ENCODE assay signal across 8 cellular contexts in the genomic region with DNA sequence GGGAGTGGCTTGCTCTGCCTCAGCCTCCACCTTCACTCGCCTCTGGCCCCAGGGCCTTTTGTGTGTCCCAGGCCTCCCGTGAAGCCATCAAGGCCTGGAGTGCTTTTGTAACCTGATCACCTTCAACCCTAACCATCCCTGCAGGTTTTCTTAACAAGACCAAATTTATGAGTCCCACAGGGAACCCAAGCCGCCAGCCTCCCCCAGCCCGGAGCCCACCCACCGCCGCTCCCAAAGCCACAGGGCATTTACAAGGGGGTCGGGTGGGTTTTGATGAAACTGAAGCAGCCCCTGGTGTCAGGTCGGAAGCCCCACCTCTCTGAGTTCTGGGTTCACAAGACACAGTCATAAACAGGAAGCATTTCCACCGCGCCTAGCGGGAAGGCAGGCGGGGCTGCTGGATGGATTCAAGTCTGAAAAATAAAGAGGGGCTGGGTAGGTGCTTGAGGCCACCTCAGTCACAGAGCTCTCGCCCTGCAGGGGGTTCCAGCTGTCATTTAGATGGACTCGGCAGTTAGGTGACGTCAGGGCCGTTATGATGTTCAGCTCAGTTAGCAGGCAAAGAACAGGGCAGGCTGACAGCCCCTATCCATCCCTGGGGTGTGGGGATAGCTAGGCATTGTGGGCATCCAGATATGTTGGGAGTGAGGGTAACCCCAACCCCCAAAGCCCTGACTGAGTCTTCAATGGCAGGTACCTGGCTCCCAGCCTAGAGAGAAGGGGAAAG.
A peak's percentile ranks its signal among the peaks of the same experiment; 100 is the strongest.
DNase-seq lines count a peak whose midpoint lies in the region; ATAC-seq and TF ChIP-seq lines count a peak whose summit lies in the region.
"Had no signal": no experiment of that assay in that cellular context is flagged by ENCODE, and none has a peak within 500 bp of the region (broad histone marks: within the 10 kb centered on the region; RNA-seq: fewer than 3 reads in every experiment).

No MANE protein-coding gene starts in this region.

- DNase-seq in NCI-H748 treated with DMSO at 0.1 percent for 48 hours (lab: John Stamatoyannopoulos, UW): peak; percentile 82
- DNase-seq in activated naive CD8-positive, alpha-beta T cell treated with anti-CD3 and anti-CD28 coated beads, Interleukin-2, amount 50 U/mL, for 24 hours: peak; percentile 6
- no peak for DNase-seq in spleen
- no peak for DNase-seq in HUDEP-2 (lab: John Stamatoyannopoulos, UW; ENCODE audit: unreplicated experiment in 76 of 76)
- no peak for DNase-seq in ascending aorta (ENCODE audit: low spot score in 2 of 2)
- no peak for DNase-seq in PC-9

- H3K4me1 ChIP-seq in spleen (peaks cover 0 to 11% (median 0%) of the 10 kb centered on the region in 6 donors), ascending aorta (no peaks in the 10 kb centered on the region), PC-9 (replicated peaks; ENCODE audit: insufficient read depth) (no peaks in the 10 kb centered on the region)
- H3K4me1 ChIP-seq: gastroesophageal sphincter had no signal

- H3K4me3 ChIP-seq in spleen: no peak overlapping the region
- H3K4me3 ChIP-seq in ascending aorta: no peak overlapping the region
- no peak overlapping the region for H3K4me3 ChIP-seq in PC-9
- H3K4me3 ChIP-seq: gastroesophageal sphincter had no signal

- H3K4me3 Mint-ChIP-seq in activated naive CD8-positive, alpha-beta T cell treated with anti-CD3 and anti-CD28 coated beads, Interleukin-2, amount 50 U/mL, for 24 hours: no peak overlapping the region

- no peak overlapping the region for H2AFZ ChIP-seq in PC-9

- H4K20me1 ChIP-seq in PC-9 (ENCODE audit: insufficient read depth): no peaks in the 10 kb centered on the region

- H3K4me2 ChIP-seq in PC-9: no peak overlapping the region

- no peaks in the 10 kb centered on the region for H3K27me3 Mint-ChIP-seq in activated naive CD8-positive, alpha-beta T cell treated with anti-CD3 and anti-CD28 coated beads, Interleukin-2, amount 50 U/mL, for 24 hours

- TF ChIP-seq CTCF in spleen (IDR thresholded peaks at IDR 0.05 in 8 of 11, conservative IDR thresholded peaks at IDR 0.05 in 3 of 11) (no peak), ascending aorta (IDR thresholded peaks at IDR 0.05) (no peak), PC-9 (conservative IDR thresholded peaks at IDR 0.05) (no peak)

- intact Hi-C loops in spleen (cut with DNase I; ENCODE audit: low total_unique reads) (no loop called here), ascending aorta (cut with DNase I) (no loop called here), PC-9 (cut with micrococcal nuclease; ENCODE audit: unreplicated experiment) (no loop called here)

- TF ChIP-seq POLR2A in spleen (IDR thresholded peaks at IDR 0.05): no peak

- no TSS peak for BruUV-seq in PC-9 (replicated peaks; lab: Mats Ljungman, UMichigan)

- H3K9me3 Mint-ChIP-seq in activated naive CD8-positive, alpha-beta T cell treated with anti-CD3 and anti-CD28 coated beads, Interleukin-2, amount 50 U/mL, for 24 hours: peaks cover 8% of the 10 kb centered on the region

- H3K36me3 ChIP-seq in KOPT-K1 (ENCODE audit: insufficient read depth, low read length): no peaks in the 10 kb centered on the region
- H3K36me3 ChIP-seq in spleen: no peaks in the 10 kb centered on the region
- H3K36me3 ChIP-seq in ascending aorta: no peaks in the 10 kb centered on the region
- no peaks in the 10 kb centered on the region for H3K36me3 ChIP-seq in PC-9 (ENCODE audit: low read depth)
- H3K36me3 ChIP-seq: gastroesophageal sphincter had no signal

- POLR2A ChIA-PET in PC-9 (lab: Charles Lee; ENCODE audit: unreplicated experiment): no interaction called here

- peaks cover 0 to 7% (median 0%) of the 10 kb centered on the region in 7 donors for H3K27me3 ChIP-seq in spleen (replicated peaks in 1 of 7)
- no peaks in the 10 kb centered on the region for H3K27me3 ChIP-seq in ascending aorta
- H3K27me3 ChIP-seq in PC-9 (ENCODE audit: insufficient read depth, low read depth): no peaks in the 10 kb centered on the region
- H3K27me3 ChIP-seq: gastroesophageal sphincter had no signal

- 36 to 55% (median 43%) methylated on average over 12 to 16 of the region's 16 CpGs for WGBS in spleen, 5 donors

- H3K27ac Mint-ChIP-seq in activated naive CD8-positive, alpha-beta T cell treated with anti-CD3 and anti-CD28 coated beads, Interleukin-2, amount 50 U/mL, for 24 hours: no peak overlapping the region

- H3K4me1 Mint-ChIP-seq in activated naive CD8-positive, alpha-beta T cell treated with anti-CD3 and anti-CD28 coated beads, Interleukin-2, amount 50 U/mL, for 24 hours: peaks cover 4% of the 10 kb centered on the region

- H3K9me3 ChIP-seq in KOPT-K1 (ENCODE audit: insufficient read depth, low read length, poor library complexity, severe bottlenecking): peaks cover 16% of the 10 kb centered on the region
- peaks cover 0 to 22% (median 8%) of the 10 kb centered on the region in 8 donors for H3K9me3 ChIP-seq in spleen
- peaks cover 0 to 3% of the 10 kb centered on the region in 2 donors for H3K9me3 ChIP-seq in ascending aorta
- H3K9me3 ChIP-seq in PC-9 (ENCODE audit: insufficient read depth, low read depth): no peaks in the 10 kb centered on the region
- H3K9me3 ChIP-seq: gastroesophageal sphincter had no signal

- CTCF ChIA-PET in PC-9 (lab: Charles Lee): no interaction called here

- no peaks in the 10 kb centered on the region for H3F3A ChIP-seq in PC-9 (ENCODE audit: insufficient read depth, low read depth)

- no peaks in the 10 kb centered on the region for H3K9me2 ChIP-seq in PC-9 (ENCODE audit: insufficient read depth)

- H3K27ac ChIP-seq in KOPT-K1 (ENCODE audit: low read depth, low read length, poor library complexity, severe bottlenecking): peak overlapping the region; percentile 13
- H3K27ac ChIP-seq in spleen: peak overlapping the region in 5 of 8 donors; percentile 13 to 52 (median 47)
- H3K27ac ChIP-seq in ascending aorta: no peak overlapping the region
- no peak overlapping the region for H3K27ac ChIP-seq in PC-9

- H3K36me3 Mint-ChIP-seq in activated naive CD8-positive, alpha-beta T cell treated with anti-CD3 and anti-CD28 coated beads, Interleukin-2, amount 50 U/mL, for 24 hours (ENCODE audit: low read depth): no peaks in the 10 kb centered on the region

- ATAC-seq in activated naive CD8-positive, alpha-beta T cell treated with anti-CD3 and anti-CD28 coated beads, Interleukin-2, amount 50 U/mL, for 24 hours: no peak

- no peaks in the 10 kb centered on the region for H3K79me2 ChIP-seq in PC-9 (ENCODE audit: low read depth)

Comparison
In these comparisons a context has a peak if more than half of its experiments do, and no peak if none do; other contexts are left out.
1. H3K27ac ChIP-seq: peak in KOPT-K1 (single experiment) and spleen (5 of 8); none in ascending aorta (0 of 2) and PC-9 (single experiment).
2. DNase-seq: peak in NCI-H748 treated with DMSO at 0.1 percent for 48 hours (single experiment) and activated naive CD8-positive, alpha-beta T cell treated with anti-CD3 and anti-CD28 coated beads, Interleukin-2, amount 50 U/mL, for 24 hours (single experiment); none in spleen (single experiment), HUDEP-2 (0 of 76), ascending aorta (0 of 2) and PC-9 (0 of 2).